In the genomic region with DNA sequence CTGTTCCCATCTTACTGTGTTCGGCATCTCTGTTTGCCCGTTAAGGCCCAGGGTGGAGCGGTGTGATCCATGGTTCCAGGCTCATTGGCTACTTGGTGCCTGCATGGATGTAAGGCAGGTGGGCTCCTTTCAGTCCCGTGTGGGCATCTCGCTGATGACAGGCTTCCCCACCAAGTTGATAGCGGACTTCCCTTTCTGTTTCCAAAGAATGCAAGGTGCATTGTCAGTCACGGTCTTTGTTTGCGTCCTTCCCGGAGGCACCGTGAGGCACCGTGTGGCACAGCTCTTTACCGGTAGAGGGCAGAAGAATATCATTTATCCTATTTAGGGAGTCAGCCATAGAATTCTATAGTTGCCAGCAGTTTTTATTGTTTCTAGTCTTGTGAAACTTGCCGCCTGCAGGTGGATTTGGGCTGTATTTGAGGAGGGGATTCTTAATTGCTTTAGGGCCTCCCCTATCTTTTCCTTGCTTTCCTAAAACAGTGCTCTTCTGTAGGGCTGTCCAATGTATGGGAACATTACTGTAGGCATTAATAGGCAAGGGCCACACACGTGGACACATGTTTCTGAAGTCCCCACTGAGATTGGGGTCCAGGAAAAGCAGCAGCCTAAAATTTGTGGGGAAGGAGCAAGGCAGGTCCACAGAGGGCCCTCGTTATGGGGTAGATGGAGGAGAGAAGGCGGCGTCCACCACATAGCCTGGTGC, we compare ENCODE assay signal across 8 cellular contexts.
DNase-seq lines count a peak whose midpoint lies in the region; ATAC-seq and FAIRE-seq lines count a peak whose summit lies in the region.

No MANE protein-coding gene starts in this region.

- H3K27me3 ChIP-seq in neuron (ENCODE audit: insufficient read depth, low read length) = peaks cover 3% of the 10 kb centered on the region

- peak overlapping the region; percentile 8 for H3K4me3 ChIP-seq in neuron (ENCODE audit: low read length)

- peak overlapping the region; percentile 5 for H2AFZ ChIP-seq in neuron (ENCODE audit: low read depth, low read length)

- no peak for FAIRE-seq in RCC 7860 (lab: Jason Lieb, UNC)

- DNase-seq in AML-193 (lab: John Stamatoyannopoulos, UW) (peak; percentile 30 to 31), NCI-H82 treated with DMSO at 0.1 percent for 48 hours (lab: John Stamatoyannopoulos, UW; ENCODE audit: unreplicated experiment) (peak; percentile 51), fibroblast of peridontal ligament (ENCODE audit: extremely low read depth) (peak; percentile 72), RCC 7860 (ENCODE audit: low spot score) (no peak)
- peak; percentile 40 for DNase-seq in activated T-cell treated with anti-CD3 and anti-CD28 coated beads, Interleukin-2, amount 50 U/mL, for 1 hour

- ATAC-seq in GM18868 (IDR thresholded peaks at IDR 0.05; ENCODE audit: unreplicated experiment) (peak; percentile 69), HG03097 (IDR thresholded peaks at IDR 0.05; ENCODE audit: low FRiP score, unreplicated experiment) (peak; percentile 42)

- H3K4me1 ChIP-seq in neuron (ENCODE audit: insufficient read depth, low read length) = peaks cover 4% of the 10 kb centered on the region

- H3K9me3 ChIP-seq in neuron (ENCODE audit: low read length) = no peaks in the 10 kb centered on the region

- no peaks in the 10 kb centered on the region for H3K36me3 ChIP-seq in neuron (ENCODE audit: insufficient read depth, low read length)
